In the genomic region with DNA sequence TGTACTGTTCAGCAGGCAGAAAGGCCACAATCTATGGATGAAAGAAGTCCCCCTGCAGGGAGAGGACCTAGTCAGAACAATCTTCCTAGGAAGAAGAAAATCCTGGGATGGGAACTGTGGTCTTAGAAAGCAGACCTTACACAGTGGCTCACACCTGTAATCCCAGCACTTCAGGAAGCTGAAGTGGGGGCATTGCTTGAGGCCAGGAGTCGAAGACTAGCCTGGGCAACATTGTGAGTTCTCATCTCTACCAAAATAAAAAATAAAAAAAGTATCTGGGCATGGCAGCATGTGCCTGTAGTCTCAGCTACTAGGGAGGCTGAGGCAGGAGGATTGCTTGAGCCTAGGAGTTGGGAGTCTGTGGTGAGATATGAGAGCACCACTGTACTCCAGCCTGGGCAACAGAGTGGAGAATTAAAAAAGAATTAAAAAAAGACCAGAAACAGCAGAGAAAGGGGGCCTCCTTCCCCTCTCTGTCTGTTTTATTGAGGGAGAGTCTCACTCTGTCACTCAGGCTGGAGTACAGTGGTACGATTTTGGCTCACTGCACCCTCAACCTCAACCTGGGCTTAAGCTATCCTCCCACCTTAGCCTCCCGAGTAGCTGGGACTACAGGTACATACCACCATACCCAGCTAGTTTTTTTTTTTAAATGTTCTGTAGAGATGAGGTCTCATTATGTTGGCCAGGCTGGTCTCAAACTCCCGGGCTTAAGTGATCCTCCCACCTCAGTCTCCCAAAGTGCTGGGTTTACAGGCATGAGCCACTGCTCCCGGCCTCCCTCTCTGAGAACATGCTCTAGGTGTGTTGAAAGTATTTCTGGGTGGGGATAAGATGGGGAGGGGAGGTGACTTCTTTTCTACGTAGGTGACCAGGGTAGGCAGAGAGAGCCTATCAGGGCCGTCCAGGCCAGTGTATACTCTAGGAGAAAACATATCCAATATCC, we compare ENCODE assay signal across 17 cellular contexts.
"Had no signal": no experiment of that assay in that cellular context is flagged by ENCODE, and none has a peak within 500 bp of the region (broad histone marks: within the 10 kb centered on the region; RNA-seq: fewer than 3 reads in every experiment).

No MANE protein-coding gene starts in this region.

- H3K27me3 ChIP-seq: ascending aorta, breast epithelium, uterus had no signal

- H3K9me3 ChIP-seq: ascending aorta, breast epithelium, thoracic aorta, uterus had no signal

- H3K27ac Mint-ChIP-seq: activated B cell treated with CpG ODN at 0.5 μM for 24 hours; activated naive CD4-positive, alpha-beta T cell treated with anti-CD3 and anti-CD28 coated beads, Interleukin-2, amount 10 ng/mL, durations not matched to agents 7 days and 5 days; dendritic cell treated with granulocyte-macrophage colony-stimulating factor and Interleukin-4, amounts not matched to agents 40 ng/mL and 50 ng/mL, for 4 days; effector memory CD8-positive, alpha-beta T cell; progenitor cell of endocrine pancreas had no signal

- H3K36me3 ChIP-seq: breast epithelium, uterus had no signal

- H3K4me3 Mint-ChIP-seq: activated B cell treated with CpG ODN at 0.5 μM for 24 hours; activated naive CD4-positive, alpha-beta T cell treated with anti-CD3 and anti-CD28 coated beads, Interleukin-2, amount 10 ng/mL, durations not matched to agents 7 days and 5 days; activated T-helper 17 cell treated with anti-CD3 and anti-CD28 coated beads, Interleukin-2, amount 50 U/mL, for 72 hours; dendritic cell treated with granulocyte-macrophage colony-stimulating factor and Interleukin-4, amounts not matched to agents 40 ng/mL and 50 ng/mL, for 4 days; effector memory CD8-positive, alpha-beta T cell; natural killer cell treated with Interleukin-12 subunit alpha and Interleukin-12 subunit beta and Interleukin-15 and Interleukin-18, amount 100 ng/mL, for 72 hours had no signal

- H3K4me1 Mint-ChIP-seq: activated T-helper 17 cell treated with anti-CD3 and anti-CD28 coated beads, Interleukin-2, amount 50 U/mL, for 72 hours had no signal

- H3K4me3 ChIP-seq: ascending aorta, breast epithelium, thoracic aorta, uterus had no signal

- H3K9me3 Mint-ChIP-seq: activated B cell treated with CpG ODN at 0.5 μM for 24 hours; activated naive CD4-positive, alpha-beta T cell treated with anti-CD3 and anti-CD28 coated beads, Interleukin-2, amount 10 ng/mL, durations not matched to agents 7 days and 5 days; activated T-helper 17 cell treated with anti-CD3 and anti-CD28 coated beads, Interleukin-2, amount 50 U/mL, for 72 hours; dendritic cell treated with granulocyte-macrophage colony-stimulating factor and Interleukin-4, amounts not matched to agents 40 ng/mL and 50 ng/mL, for 4 days; effector memory CD8-positive, alpha-beta T cell; natural killer cell treated with Interleukin-12 subunit alpha and Interleukin-12 subunit beta and Interleukin-15 and Interleukin-18, amount 100 ng/mL, for 72 hours had no signal

- DNase-seq: activated B cell treated with CpG ODN at 0.5 μM for 24 hours; activated CD4-positive, alpha-beta T cell treated with anti-CD3 and anti-CD28 coated beads for 48 hours; activated naive CD4-positive, alpha-beta T cell treated with anti-CD3 and anti-CD28 coated beads, Interleukin-2, amount 10 ng/mL, durations not matched to agents 7 days and 5 days; cerebellar nuclear complex; effector memory CD8-positive, alpha-beta T cell; occipital lobe; stimulated activated CD4-positive, alpha-beta T cell treated with anti-CD3 and anti-CD28 coated beads, Interleukin-2, amount 100 ng/mL, for 24 hours; T-helper 2 cell had no signal

- H3K36me3 Mint-ChIP-seq: activated naive CD4-positive, alpha-beta T cell treated with anti-CD3 and anti-CD28 coated beads, Interleukin-2, amount 10 ng/mL, durations not matched to agents 7 days and 5 days; natural killer cell treated with Interleukin-12 subunit alpha and Interleukin-12 subunit beta and Interleukin-15 and Interleukin-18, amount 100 ng/mL, for 72 hours had no signal

- ATAC-seq: activated T-helper 17 cell treated with anti-CD3 and anti-CD28 coated beads, Interleukin-2, amount 50 U/mL, for 72 hours; effector memory CD8-positive, alpha-beta T cell had no signal

- H3K27ac ChIP-seq: epithelial cell of prostate had no signal
